ENCODE assay signal across 1 cellular context in genomic region chr12:130872179-130873096, GRCh38.
TF ChIP-seq lines count a peak whose summit lies in the region.

No MANE protein-coding gene starts in this region.

TF ChIP-seq in HepG2, 621 proteins besides CTCF, POLR2A, EP300 and RAD21 (continued from another document and continues in another):
- TF ChIP-seq E2F2 (CRISPR knock-in tag; IDR thresholded peaks at IDR 0.05; ENCODE audit: borderline replicate concordance) (no peak), ZNF598 (CRISPR knock-in tag; IDR thresholded peaks at IDR 0.05; ENCODE audit: borderline replicate concordance) (0 out of 2 replicates have a peak, but pooled peaks have one; percentile 41), ZNF710 (CRISPR knock-in tag; IDR thresholded peaks at IDR 0.05; ENCODE audit: borderline replicate concordance) (no peak), RNF2 (conservative IDR thresholded peaks at IDR 0.05; ENCODE audit: low read depth) (peak; percentile 69; the same call in 1 of the 2 replicates), ZNF782 (CRISPR knock-in tag; IDR thresholded peaks at IDR 0.05; ENCODE audit: borderline replicate concordance) (peak; percentile 29; the same call in 1 of the 2 replicates), ZNF331 (CRISPR knock-in tag; IDR thresholded peaks at IDR 0.05) (no peak), ZSCAN31 (CRISPR knock-in tag; IDR thresholded peaks at IDR 0.05; ENCODE audit: low read depth) (0 out of 2 replicates have a peak, but pooled peaks have one; percentile 12), ZNF33B (CRISPR knock-in tag; IDR thresholded peaks at IDR 0.05) (no peak), TARDBP (CRISPR knock-in tag; IDR thresholded peaks at IDR 0.05) (0 out of 2 replicates have a peak, but pooled peaks have one; percentile 26), AGO1 (IDR thresholded peaks at IDR 0.05; ENCODE audit: low read depth, low read length, poor library complexity, severe bottlenecking) (no peak), SAP130 (CRISPR knock-in tag; IDR thresholded peaks at IDR 0.05; ENCODE audit: low read depth) (peak; percentile 28), PHF20 (CRISPR knock-in tag; IDR thresholded peaks at IDR 0.05) (0 out of 2 replicates have a peak, but pooled peaks have one; percentile 12), ZNF263 (CRISPR knock-in tag; IDR thresholded peaks at IDR 0.05) (no peak), KLF9 (CRISPR knock-in tag; IDR thresholded peaks at IDR 0.05; ENCODE audit: low read depth) (no peak), SP4 (CRISPR knock-in tag; IDR thresholded peaks at IDR 0.05) (no peak), ZNF790 (CRISPR knock-in tag; IDR thresholded peaks at IDR 0.05; ENCODE audit: borderline replicate concordance) (no peak), ZXDC (CRISPR knock-in tag; IDR thresholded peaks at IDR 0.05) (0 out of 2 replicates have a peak, but pooled peaks have one; percentile 34), ARNT2 (CRISPR knock-in tag; IDR thresholded peaks at IDR 0.05; ENCODE audit: low read depth) (0 out of 2 replicates have a peak, but pooled peaks have one; percentile 14), POLR2G (IDR thresholded peaks at IDR 0.05; ENCODE audit: low read depth, low read length) (peak; percentile 34; the same call in 1 of the 2 replicates), FOXM1 (CRISPR knock-in tag; IDR thresholded peaks at IDR 0.05) (no peak), ZFX (CRISPR knock-in tag; IDR thresholded peaks at IDR 0.05; ENCODE audit: low read depth) (peak; percentile 60), ARNTL (CRISPR knock-in tag; IDR thresholded peaks at IDR 0.05) (no peak), HCFC1 (IDR thresholded peaks at IDR 0.05; ENCODE audit: low read depth, low read length) (no peak), PLRG1 (conservative IDR thresholded peaks at IDR 0.05) (no peak), ASH2L (IDR thresholded peaks at IDR 0.05; ENCODE audit: insufficient read length, low read depth, low read length) (peak; percentile 45), MEIS1 (CRISPR knock-in tag; IDR thresholded peaks at IDR 0.05; ENCODE audit: borderline replicate concordance) (no peak), ZNF768 (CRISPR knock-in tag; IDR thresholded peaks at IDR 0.05) (peak; percentile 8; the same call in 1 of the 2 replicates), GPN1 (CRISPR knock-in tag; IDR thresholded peaks at IDR 0.05; ENCODE audit: borderline replicate concordance) (no peak), ERF (CRISPR knock-in tag; IDR thresholded peaks at IDR 0.05) (no peak), CHCHD3 (CRISPR knock-in tag; IDR thresholded peaks at IDR 0.05) (peak; percentile 51; the same call in 1 of the 2 replicates), SMAD1 (CRISPR knock-in tag; IDR thresholded peaks at IDR 0.05; ENCODE audit: borderline replicate concordance, low read depth) (0 out of 2 replicates have a peak, but pooled peaks have one; percentile 37), MAX (IDR thresholded peaks at IDR 0.05) (peak; percentile 73), ZBTB8A (CRISPR knock-in tag; IDR thresholded peaks at IDR 0.05; ENCODE audit: borderline replicate concordance, low read depth) (no peak), HMGXB4 (CRISPR knock-in tag; IDR thresholded peaks at IDR 0.05; ENCODE audit: borderline replicate concordance in 1 of 2, low read depth in 1 of 2) (peak in 1 of 2 experiments; percentile 43; a peak in 1 of 4 replicates), ZNF788 (CRISPR knock-in tag; IDR thresholded peaks at IDR 0.05; ENCODE audit: borderline replicate concordance) (0 out of 2 replicates have a peak, but pooled peaks have one; percentile 14), MAZ (IDR thresholded peaks at IDR 0.05; ENCODE audit: borderline replicate concordance, low read depth, low read length) (no peak), MAZ (CRISPR knock-in tag; IDR thresholded peaks at IDR 0.05; ENCODE audit: low read depth) (no peak), ZNF546 (CRISPR knock-in tag; conservative IDR thresholded peaks at IDR 0.05) (no peak), MYNN (CRISPR knock-in tag; IDR thresholded peaks at IDR 0.05; ENCODE audit: low read depth) (no peak), CREB1 (IDR thresholded peaks at IDR 0.05) (0 out of 2 replicates have a peak, but pooled peaks have one; percentile 29), CREB1 (CRISPR knock-in tag; IDR thresholded peaks at IDR 0.05) (no peak), XBP1 (CRISPR knock-in tag; IDR thresholded peaks at IDR 0.05) (no peak), HNF1B (CRISPR knock-in tag; IDR thresholded peaks at IDR 0.05) (0 out of 2 replicates have a peak, but pooled peaks have one; percentile 28)
- TF ChIP-seq, protein P1, sequence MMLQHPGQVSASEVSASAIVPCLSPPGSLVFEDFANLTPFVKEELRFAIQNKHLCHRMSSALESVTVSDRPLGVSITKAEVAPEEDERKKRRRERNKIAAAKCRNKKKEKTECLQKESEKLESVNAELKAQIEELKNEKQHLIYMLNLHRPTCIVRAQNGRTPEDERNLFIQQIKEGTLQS (CRISPR knock-in tag; IDR thresholded peaks at IDR 0.05): 0 out of 2 replicates have a peak, but pooled peaks have one; percentile 18
- TF ChIP-seq, protein P2, sequence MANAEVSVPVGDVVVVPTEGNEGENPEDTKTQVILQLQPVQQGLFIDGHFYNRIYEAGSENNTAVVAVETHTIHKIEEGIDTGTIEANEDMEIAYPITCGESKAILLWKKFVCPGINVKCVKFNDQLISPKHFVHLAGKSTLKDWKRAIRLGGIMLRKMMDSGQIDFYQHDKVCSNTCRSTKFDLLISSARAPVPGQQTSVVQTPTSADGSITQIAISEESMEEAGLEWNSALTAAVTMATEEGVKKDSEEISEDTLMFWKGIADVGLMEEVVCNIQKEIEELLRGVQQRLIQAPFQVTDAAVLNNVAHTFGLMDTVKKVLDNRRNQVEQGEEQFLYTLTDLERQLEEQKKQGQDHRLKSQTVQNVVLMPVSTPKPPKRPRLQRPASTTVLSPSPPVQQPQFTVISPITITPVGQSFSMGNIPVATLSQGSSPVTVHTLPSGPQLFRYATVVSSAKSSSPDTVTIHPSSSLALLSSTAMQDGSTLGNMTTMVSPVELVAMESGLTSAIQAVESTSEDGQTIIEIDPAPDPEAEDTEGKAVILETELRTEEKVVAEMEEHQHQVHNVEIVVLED (CRISPR knock-in tag; IDR thresholded peaks at IDR 0.05; ENCODE audit: borderline replicate concordance): peak; percentile 20; the same call in 1 of the 2 replicates
- TF ChIP-seq, protein P3, sequence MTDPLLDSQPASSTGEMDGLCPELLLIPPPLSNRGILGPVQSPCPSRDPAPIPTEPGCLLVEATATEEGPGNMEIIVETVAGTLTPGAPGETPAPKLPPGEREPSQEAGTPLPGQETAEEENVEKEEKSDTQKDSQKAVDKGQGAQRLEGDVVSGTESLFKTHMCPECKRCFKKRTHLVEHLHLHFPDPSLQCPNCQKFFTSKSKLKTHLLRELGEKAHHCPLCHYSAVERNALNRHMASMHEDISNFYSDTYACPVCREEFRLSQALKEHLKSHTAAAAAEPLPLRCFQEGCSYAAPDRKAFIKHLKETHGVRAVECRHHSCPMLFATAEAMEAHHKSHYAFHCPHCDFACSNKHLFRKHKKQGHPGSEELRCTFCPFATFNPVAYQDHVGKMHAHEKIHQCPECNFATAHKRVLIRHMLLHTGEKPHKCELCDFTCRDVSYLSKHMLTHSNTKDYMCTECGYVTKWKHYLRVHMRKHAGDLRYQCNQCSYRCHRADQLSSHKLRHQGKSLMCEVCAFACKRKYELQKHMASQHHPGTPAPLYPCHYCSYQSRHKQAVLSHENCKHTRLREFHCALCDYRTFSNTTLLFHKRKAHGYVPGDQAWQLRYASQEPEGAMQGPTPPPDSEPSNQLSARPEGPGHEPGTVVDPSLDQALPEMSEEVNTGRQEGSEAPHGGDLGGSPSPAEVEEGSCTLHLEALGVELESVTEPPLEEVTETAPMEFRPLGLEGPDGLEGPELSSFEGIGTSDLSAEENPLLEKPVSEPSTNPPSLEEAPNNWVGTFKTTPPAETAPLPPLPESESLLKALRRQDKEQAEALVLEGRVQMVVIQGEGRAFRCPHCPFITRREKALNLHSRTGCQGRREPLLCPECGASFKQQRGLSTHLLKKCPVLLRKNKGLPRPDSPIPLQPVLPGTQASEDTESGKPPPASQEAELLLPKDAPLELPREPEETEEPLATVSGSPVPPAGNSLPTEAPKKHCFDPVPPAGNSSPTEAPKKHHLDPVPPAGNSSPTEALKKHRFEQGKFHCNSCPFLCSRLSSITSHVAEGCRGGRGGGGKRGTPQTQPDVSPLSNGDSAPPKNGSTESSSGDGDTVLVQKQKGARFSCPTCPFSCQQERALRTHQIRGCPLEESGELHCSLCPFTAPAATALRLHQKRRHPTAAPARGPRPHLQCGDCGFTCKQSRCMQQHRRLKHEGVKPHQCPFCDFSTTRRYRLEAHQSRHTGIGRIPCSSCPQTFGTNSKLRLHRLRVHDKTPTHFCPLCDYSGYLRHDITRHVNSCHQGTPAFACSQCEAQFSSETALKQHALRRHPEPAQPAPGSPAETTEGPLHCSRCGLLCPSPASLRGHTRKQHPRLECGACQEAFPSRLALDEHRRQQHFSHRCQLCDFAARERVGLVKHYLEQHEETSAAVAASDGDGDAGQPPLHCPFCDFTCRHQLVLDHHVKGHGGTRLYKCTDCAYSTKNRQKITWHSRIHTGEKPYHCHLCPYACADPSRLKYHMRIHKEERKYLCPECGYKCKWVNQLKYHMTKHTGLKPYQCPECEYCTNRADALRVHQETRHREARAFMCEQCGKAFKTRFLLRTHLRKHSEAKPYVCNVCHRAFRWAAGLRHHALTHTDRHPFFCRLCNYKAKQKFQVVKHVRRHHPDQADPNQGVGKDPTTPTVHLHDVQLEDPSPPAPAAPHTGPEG (CRISPR knock-in tag; IDR thresholded peaks at IDR 0.05): peak; percentile 7; the same call in 1 of the 2 replicates
- TF ChIP-seq, protein P4, sequence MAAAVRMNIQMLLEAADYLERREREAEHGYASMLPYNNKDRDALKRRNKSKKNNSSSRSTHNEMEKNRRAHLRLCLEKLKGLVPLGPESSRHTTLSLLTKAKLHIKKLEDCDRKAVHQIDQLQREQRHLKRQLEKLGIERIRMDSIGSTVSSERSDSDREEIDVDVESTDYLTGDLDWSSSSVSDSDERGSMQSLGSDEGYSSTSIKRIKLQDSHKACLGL (CRISPR knock-in tag; IDR thresholded peaks at IDR 0.05): 0 out of 2 replicates have a peak, but pooled peaks have one; percentile 29
